14 cellular contexts compared by ENCODE assay signal in genomic region chr5:34587355-34588241, GRCh38.
DNase-seq lines count a peak whose midpoint lies in the region; ATAC-seq and TF ChIP-seq lines count a peak whose summit lies in the region.
"Had no signal": no experiment of that assay in that cellular context is flagged by ENCODE, and none has a peak within 500 bp of the region (broad histone marks: within the 10 kb centered on the region; RNA-seq: fewer than 3 reads in every experiment).

No MANE protein-coding gene starts in this region.

- no peak for TF ChIP-seq POLR2A in suprapubic skin (IDR thresholded peaks at IDR 0.05)

- DNase-seq in NCI-H146 (lab: John Stamatoyannopoulos, UW) (peak; percentile 3), NCI-H146 treated with DMSO at 0.1 percent for 48 hours (lab: John Stamatoyannopoulos, UW; ENCODE audit: unreplicated experiment) (no peak), NCI-H69 (lab: John Stamatoyannopoulos, UW) (peak; percentile 24), endodermal cell (peak; percentile 66), smooth muscle cell (lab: John Stamatoyannopoulos, UW; ENCODE audit: unreplicated experiment) (no peak), right cardiac atrium (no peak), occipital lobe (lab: John Stamatoyannopoulos, UW) (no peak), suprapubic skin (ENCODE audit: low spot score in 2 of 2) (no peak)
- DNase-seq: 8988T; activated T-cell treated with anti-CD3 and anti-CD28 coated beads, Interleukin-2, amount 50 U/mL, for 72 hours; nucleus accumbens; RPMI8226 had no signal

- H3K79me2 ChIP-seq in smooth muscle cell (ENCODE audit: low read depth): no peaks in the 10 kb centered on the region

- H3K27ac Mint-ChIP-seq in endodermal cell: peak overlapping the region; percentile 83
- H3K27ac Mint-ChIP-seq: activated T-cell treated with anti-CD3 and anti-CD28 coated beads, Interleukin-2, amount 50 U/mL, for 72 hours; stimulated activated memory B cell treated with anti-CD40 and anti-IgM and Interleukin-4, amounts not matched to agents 10 μg/mL and 1 μg/mL and 100 μg/mL, for 72 hours had no signal

- H3K4me1 ChIP-seq in endodermal cell (ENCODE audit: control insufficient read depth, insufficient read depth, low read length) (peaks cover 3% of the 10 kb centered on the region), smooth muscle cell (ENCODE audit: low read depth) (peaks cover 11% of the 10 kb centered on the region), right cardiac atrium (ENCODE audit: control insufficient read depth, insufficient read depth, low read length) (peaks cover 2% of the 10 kb centered on the region), suprapubic skin (no peaks in the 10 kb centered on the region)

- ATAC-seq in right cardiac atrium: no peak
- ATAC-seq: esophagus mucosa; stimulated activated memory B cell treated with anti-CD40 and anti-IgM and Interleukin-4, amounts not matched to agents 10 μg/mL and 1 μg/mL and 100 μg/mL, for 72 hours had no signal

- 48 to 58% methylated on average over 5 to 6 of the region's 6 CpGs for WGBS in endodermal cell (ENCODE audit: insufficient coverage in 1 of 2, insufficient read length in 1 of 2), 2 experiments
- WGBS in smooth muscle cell (ENCODE audit: low lambda C conversion rate): 12% methylated on average over 6 of the region's 6 CpGs
- 64% methylated on average over 6 of the region's 6 CpGs for WGBS in right cardiac atrium
- WGBS in suprapubic skin: 62% methylated on average over 6 of the region's 6 CpGs

- peaks cover 22% of the 10 kb centered on the region for H3K4me1 Mint-ChIP-seq in endodermal cell
- H3K4me1 Mint-ChIP-seq: stimulated activated memory B cell treated with anti-CD40 and anti-IgM and Interleukin-4, amounts not matched to agents 10 μg/mL and 1 μg/mL and 100 μg/mL, for 72 hours had no signal

- no peaks in the 10 kb centered on the region for H3K9me3 ChIP-seq in endodermal cell (ENCODE audit: control insufficient read depth, low read length)
- H3K9me3 ChIP-seq in smooth muscle cell (replicated peaks; ENCODE audit: low read depth): no peaks in the 10 kb centered on the region
- H3K9me3 ChIP-seq in right cardiac atrium (ENCODE audit: control insufficient read depth, low read length): no peaks in the 10 kb centered on the region
- no peaks in the 10 kb centered on the region for H3K9me3 ChIP-seq in suprapubic skin

- H3K4me3 ChIP-seq in endodermal cell (ENCODE audit: low read length) (peak overlapping the region; percentile 58), smooth muscle cell (peak overlapping the region; percentile 16), right cardiac atrium (ENCODE audit: low read length) (no peak overlapping the region), suprapubic skin (no peak overlapping the region)

- peaks cover 7% of the 10 kb centered on the region for H3F3A ChIP-seq in smooth muscle cell (ENCODE audit: low read depth)

- H3K9ac ChIP-seq in endodermal cell (ENCODE audit: extremely low read depth, low read length, poor library complexity, severe bottlenecking) (no peak overlapping the region), smooth muscle cell (ENCODE audit: low read depth) (peak overlapping the region; percentile 92)

- peak overlapping the region; percentile 17 for H2AFZ ChIP-seq in smooth muscle cell (ENCODE audit: low read depth)

- H3K27me3 ChIP-seq in endodermal cell (ENCODE audit: control insufficient read depth, insufficient read depth, low read length, poor library complexity, severe bottlenecking) (no peaks in the 10 kb centered on the region), smooth muscle cell (ENCODE audit: low read depth) (no peaks in the 10 kb centered on the region), right cardiac atrium (ENCODE audit: control insufficient read depth, insufficient read depth) (no peaks in the 10 kb centered on the region), suprapubic skin (no peaks in the 10 kb centered on the region)

- no peak for TF ChIP-seq EP300 in suprapubic skin (IDR thresholded peaks at IDR 0.05)

- H3K27ac ChIP-seq in endodermal cell (ENCODE audit: low read depth, low read length) (no peak overlapping the region), smooth muscle cell (ENCODE audit: low read depth) (peak overlapping the region; percentile 98), right cardiac atrium (ENCODE audit: low read length) (no peak overlapping the region), suprapubic skin (no peak overlapping the region)

- no peaks in the 10 kb centered on the region for H3K9me3 Mint-ChIP-seq in endodermal cell
- H3K9me3 Mint-ChIP-seq: activated T-cell treated with anti-CD3 and anti-CD28 coated beads, Interleukin-2, amount 50 U/mL, for 72 hours had no signal

- no peaks in the 10 kb centered on the region for H3K27me3 Mint-ChIP-seq in endodermal cell (ENCODE audit: insufficient read depth)

- H4K20me1 ChIP-seq in smooth muscle cell (ENCODE audit: low read depth): no peaks in the 10 kb centered on the region

- TF ChIP-seq CTCF in endodermal cell (conservative IDR thresholded peaks at IDR 0.05): no peak
- TF ChIP-seq CTCF in smooth muscle cell (IDR thresholded peaks at IDR 0.05; ENCODE audit: borderline replicate concordance, insufficient read depth, poor library complexity, severe bottlenecking): no peak
- no peak for TF ChIP-seq CTCF in suprapubic skin (IDR thresholded peaks at IDR 0.05)

- intact Hi-C loops in right cardiac atrium (cut with DNase I): no loop called here

- H3K4me2 ChIP-seq in smooth muscle cell: peak overlapping the region; percentile 79

- no peak overlapping the region for H3K4me3 Mint-ChIP-seq in endodermal cell
- H3K4me3 Mint-ChIP-seq: activated T-cell treated with anti-CD3 and anti-CD28 coated beads, Interleukin-2, amount 50 U/mL, for 72 hours; stimulated activated memory B cell treated with anti-CD40 and anti-IgM and Interleukin-4, amounts not matched to agents 10 μg/mL and 1 μg/mL and 100 μg/mL, for 72 hours had no signal

- no peaks in the 10 kb centered on the region for H3K36me3 Mint-ChIP-seq in endodermal cell (ENCODE audit: low read depth)
- H3K36me3 Mint-ChIP-seq: stimulated activated memory B cell treated with anti-CD40 and anti-IgM and Interleukin-4, amounts not matched to agents 10 μg/mL and 1 μg/mL and 100 μg/mL, for 72 hours had no signal

- H3K36me3 ChIP-seq in endodermal cell (ENCODE audit: control insufficient read depth, insufficient read depth, low read length) (no peaks in the 10 kb centered on the region), smooth muscle cell (ENCODE audit: low read depth) (no peaks in the 10 kb centered on the region), suprapubic skin (no peaks in the 10 kb centered on the region)

Comparison
In these comparisons a context has a peak if more than half of its experiments do, and no peak if none do; other contexts are left out.
1. DNase-seq: peak in NCI-H146 (single experiment), NCI-H69 (single experiment) and endodermal cell (single experiment); none in NCI-H146 treated with DMSO at 0.1 percent for 48 hours (single experiment), smooth muscle cell (single experiment), right cardiac atrium (0 of 3), occipital lobe (single experiment) and suprapubic skin (0 of 2).
2. H3K4me3 ChIP-seq: peak in endodermal cell (single experiment) and smooth muscle cell (single experiment); none in right cardiac atrium (single experiment) and suprapubic skin (single experiment).